In genomic region chr1:51989582-51990477, GRCh38 we compare ENCODE assay signal across 9 cellular contexts. TPM values are rescaled to one million over a fixed set of nuclear protein-coding genes. Genes with fewer than 3 reads are reported as not detected.
A peak's percentile ranks its signal among the peaks of the same experiment; 100 is the strongest.
DNase-seq lines count a peak whose midpoint lies in the region; ATAC-seq and TF ChIP-seq lines count a peak whose summit lies in the region.
"Had no signal": no experiment of that assay in that cellular context is flagged by ENCODE, and none has a peak within 500 bp of the region (broad histone marks: within the 10 kb centered on the region; RNA-seq: fewer than 3 reads in every experiment).

No MANE protein-coding gene starts in this region.

- no peak for DNase-seq in activated naive CD4-positive, alpha-beta T cell treated with anti-CD3 and anti-CD28 coated beads for 36 hours
- DNase-seq in activated naive CD4-positive, alpha-beta T cell treated with anti-CD3 and anti-CD28 coated beads, Interleukin-2, amount 50 U/mL, for 72 hours (ENCODE audit: low spot score in 2 of 2): no peak
- DNase-seq in activated naive CD8-positive, alpha-beta T cell treated with anti-CD3 and anti-CD28 coated beads, Interleukin-2, amount 10 ng/mL, durations not matched to agents 7 days and 5 days: no peak
- no peak for DNase-seq in kidney epithelial cell (ENCODE audit: low read depth)
- no peak for DNase-seq in tibial nerve (ENCODE audit: low spot score in 2 of 2)
- DNase-seq in foreskin keratinocyte: no peak
- DNase-seq in DMS 273 (lab: John Stamatoyannopoulos, UW; ENCODE audit: unreplicated experiment): no peak
- no peak for DNase-seq in NCI-H82 (lab: John Stamatoyannopoulos, UW)
- DNase-seq: Karpas-422 had no signal

- intact Hi-C loops in activated naive CD4-positive, alpha-beta T cell treated with anti-CD3 and anti-CD28 coated beads for 36 hours (cut with micrococcal nuclease): no loop called here

- no peak overlapping the region for H3K27ac Mint-ChIP-seq in activated naive CD4-positive, alpha-beta T cell treated with anti-CD3 and anti-CD28 coated beads for 36 hours
- H3K27ac Mint-ChIP-seq in activated naive CD4-positive, alpha-beta T cell treated with anti-CD3 and anti-CD28 coated beads, Interleukin-2, amount 50 U/mL, for 72 hours: no peak overlapping the region
- H3K27ac Mint-ChIP-seq in activated naive CD8-positive, alpha-beta T cell treated with anti-CD3 and anti-CD28 coated beads, Interleukin-2, amount 10 ng/mL, durations not matched to agents 7 days and 5 days: no peak overlapping the region

- H3K4me1 ChIP-seq in tibial nerve: peaks cover 0 to 11% (median 3%) of the 10 kb centered on the region in 4 donors
- no peaks in the 10 kb centered on the region for H3K4me1 ChIP-seq in foreskin keratinocyte

- peaks cover 22% of the 10 kb centered on the region for H3K27me3 Mint-ChIP-seq in activated naive CD4-positive, alpha-beta T cell treated with anti-CD3 and anti-CD28 coated beads for 36 hours (ENCODE audit: low read depth)
- H3K27me3 Mint-ChIP-seq in activated naive CD8-positive, alpha-beta T cell treated with anti-CD3 and anti-CD28 coated beads, Interleukin-2, amount 10 ng/mL, durations not matched to agents 7 days and 5 days: peaks cover 41% of the 10 kb centered on the region

- peaks cover 9% of the 10 kb centered on the region for H3K4me1 Mint-ChIP-seq in activated naive CD4-positive, alpha-beta T cell treated with anti-CD3 and anti-CD28 coated beads for 36 hours (ENCODE audit: low read depth)
- H3K4me1 Mint-ChIP-seq in activated naive CD8-positive, alpha-beta T cell treated with anti-CD3 and anti-CD28 coated beads, Interleukin-2, amount 10 ng/mL, durations not matched to agents 7 days and 5 days: peaks cover 7% of the 10 kb centered on the region

- no peak for TF ChIP-seq EP300 in tibial nerve (IDR thresholded peaks at IDR 0.05)

- 12 to 16% methylated on average over 26 to 39 of the region's 47 CpGs for WGBS in tibial nerve, 2 donors

- no peaks in the 10 kb centered on the region for H3K9me3 Mint-ChIP-seq in activated naive CD4-positive, alpha-beta T cell treated with anti-CD3 and anti-CD28 coated beads for 36 hours
- H3K9me3 Mint-ChIP-seq in activated naive CD4-positive, alpha-beta T cell treated with anti-CD3 and anti-CD28 coated beads, Interleukin-2, amount 50 U/mL, for 72 hours: no peaks in the 10 kb centered on the region
- no peaks in the 10 kb centered on the region for H3K9me3 Mint-ChIP-seq in activated naive CD8-positive, alpha-beta T cell treated with anti-CD3 and anti-CD28 coated beads, Interleukin-2, amount 10 ng/mL, durations not matched to agents 7 days and 5 days

- ATAC-seq in activated naive CD4-positive, alpha-beta T cell treated with anti-CD3 and anti-CD28 coated beads, Interleukin-2, amount 50 U/mL, for 72 hours: no peak
- ATAC-seq in activated naive CD8-positive, alpha-beta T cell treated with anti-CD3 and anti-CD28 coated beads, Interleukin-2, amount 10 ng/mL, durations not matched to agents 7 days and 5 days (ENCODE audit: low read depth): no peak
- no peak for ATAC-seq in foreskin keratinocyte

- H3K36me3 Mint-ChIP-seq in activated naive CD4-positive, alpha-beta T cell treated with anti-CD3 and anti-CD28 coated beads for 36 hours (ENCODE audit: low read depth): no peaks in the 10 kb centered on the region
- no peaks in the 10 kb centered on the region for H3K36me3 Mint-ChIP-seq in activated naive CD4-positive, alpha-beta T cell treated with anti-CD3 and anti-CD28 coated beads, Interleukin-2, amount 50 U/mL, for 72 hours
- H3K36me3 Mint-ChIP-seq in activated naive CD8-positive, alpha-beta T cell treated with anti-CD3 and anti-CD28 coated beads, Interleukin-2, amount 10 ng/mL, durations not matched to agents 7 days and 5 days: no peaks in the 10 kb centered on the region

- H3K36me3 ChIP-seq in kidney epithelial cell (ENCODE audit: control insufficient read depth, insufficient read depth, low read length): no peaks in the 10 kb centered on the region
- H3K36me3 ChIP-seq in tibial nerve: no peaks in the 10 kb centered on the region

- H3K27ac ChIP-seq in tibial nerve (no peak overlapping the region), foreskin keratinocyte (no peak overlapping the region)

- H3K27me3 ChIP-seq in kidney epithelial cell (ENCODE audit: control insufficient read depth, insufficient read depth, low read length) (no peaks in the 10 kb centered on the region), tibial nerve (peaks cover 0 to 53% of the 10 kb centered on the region in 2 donors), foreskin keratinocyte (peaks cover 4% of the 10 kb centered on the region)

- H3K9me3 ChIP-seq in tibial nerve: no peaks in the 10 kb centered on the region

- peak overlapping the region; percentile 76 for H3K4me3 ChIP-seq in kidney epithelial cell (ENCODE audit: low read depth, low read length)
- H3K4me3 ChIP-seq in tibial nerve: peak overlapping the region; percentile 19 to 53 (median 36)

- peak overlapping the region; percentile 47 for H3K4me3 Mint-ChIP-seq in activated naive CD4-positive, alpha-beta T cell treated with anti-CD3 and anti-CD28 coated beads for 36 hours
- H3K4me3 Mint-ChIP-seq in activated naive CD8-positive, alpha-beta T cell treated with anti-CD3 and anti-CD28 coated beads, Interleukin-2, amount 10 ng/mL, durations not matched to agents 7 days and 5 days: peak overlapping the region; percentile 69

- CTCF ChIA-PET in activated naive CD4-positive, alpha-beta T cell treated with anti-CD3 and anti-CD28 coated beads for 36 hours (lab: Charles Lee): interaction anchor here (1.2 kb wide), 1 partner anchor 92 kb away, joined by 3 read pairs; no protein-coding TSS in a partner anchor

- no peak for TF ChIP-seq CTCF in kidney epithelial cell (IDR thresholded peaks at IDR 0.05; ENCODE audit: insufficient read depth, low read length, poor library complexity, severe bottlenecking)
- no peak for TF ChIP-seq CTCF in tibial nerve (IDR thresholded peaks at IDR 0.05)
- no peak for TF ChIP-seq CTCF in foreskin keratinocyte (conservative IDR thresholded peaks at IDR 0.05)

- POLR2A ChIA-PET in activated naive CD8-positive, alpha-beta T cell treated with anti-CD3 and anti-CD28 coated beads, Interleukin-2, amount 10 ng/mL, durations not matched to agents 7 days and 5 days (lab: Charles Lee): no interaction called here

- no peak for TF ChIP-seq POLR2A in tibial nerve (IDR thresholded peaks at IDR 0.05)

RNA-seq across cellular contexts. Expression of gene RAB3B, which starts 0.7 kb away (rescaled TPM):
- total RNA-seq in activated naive CD4-positive, alpha-beta T cell treated with anti-CD3 and anti-CD28 coated beads for 36 hours: under 1 TPM; 0.10 to 0.12 TPM
- under 1 TPM; 0.08 to 0.34 TPM for total RNA-seq in activated naive CD4-positive, alpha-beta T cell treated with anti-CD3 and anti-CD28 coated beads, Interleukin-2, amount 50 U/mL, for 72 hours
- under 1 TPM; 0.03 to 0.06 TPM for total RNA-seq in activated naive CD8-positive, alpha-beta T cell treated with anti-CD3 and anti-CD28 coated beads, Interleukin-2, amount 10 ng/mL, durations not matched to agents 7 days and 5 days
- total RNA-seq in kidney epithelial cell (35.9 and 36.8 TPM in 2 replicates), tibial nerve (under 1 TPM in 2 of 4 donors, not detected in 2; under 0.01 to 0.39 TPM), foreskin keratinocyte (14.8 and 17.9 TPM in 2 replicates)
- polyA plus RNA-seq in foreskin keratinocyte: 2.7 and 4.0 TPM in 2 replicates

RNA-seq across cellular contexts. Expression of gene KTI12, which starts 43.8 kb away (rescaled TPM):
- total RNA-seq in activated naive CD4-positive, alpha-beta T cell treated with anti-CD3 and anti-CD28 coated beads for 36 hours: 1 to 10 TPM; 7.3 to 7.6 TPM
- 10 to 100 TPM; 12.2 to 12.3 TPM for total RNA-seq in activated naive CD4-positive, alpha-beta T cell treated with anti-CD3 and anti-CD28 coated beads, Interleukin-2, amount 50 U/mL, for 72 hours
- 10 to 100 TPM; 12.5 to 14.6 TPM for total RNA-seq in activated naive CD8-positive, alpha-beta T cell treated with anti-CD3 and anti-CD28 coated beads, Interleukin-2, amount 10 ng/mL, durations not matched to agents 7 days and 5 days
- total RNA-seq in kidney epithelial cell: 13.0 and 19.9 TPM in 2 replicates
- 10 to 100 TPM in 2 of 4 donors, 1 to 10 TPM in 2; 9.4 to 21.4 (median 10.7) TPM for total RNA-seq in tibial nerve
- 11.9 and 12.0 TPM in 2 replicates for total RNA-seq in foreskin keratinocyte
- polyA plus RNA-seq in foreskin keratinocyte: 12.3 and 12.8 TPM in 2 replicates

Comparison
In these comparisons a context has a peak if more than half of its experiments do, and no peak if none do; other contexts are left out.
1. RNA of gene RAB3B, which starts 0.7 kb away (total RNA-seq): 35.9 to 36.8 TPM in kidney epithelial cell and 14.8 to 17.9 TPM in foreskin keratinocyte; 0.08 to 0.34 TPM in activated naive CD4-positive, alpha-beta T cell treated with anti-CD3 and anti-CD28 coated beads, Interleukin-2, amount 50 U/mL, for 72 hours, 0.10 to 0.12 TPM in activated naive CD4-positive, alpha-beta T cell treated with anti-CD3 and anti-CD28 coated beads for 36 hours, 0.03 to 0.06 TPM in activated naive CD8-positive, alpha-beta T cell treated with anti-CD3 and anti-CD28 coated beads, Interleukin-2, amount 10 ng/mL, durations not matched to agents 7 days and 5 days and under 0.01 to 0.39 TPM in tibial nerve; every median in the first group is over 10 times any median in the second.